Comparison of ENCODE assay signal across 1 cellular context in the genomic region with DNA sequence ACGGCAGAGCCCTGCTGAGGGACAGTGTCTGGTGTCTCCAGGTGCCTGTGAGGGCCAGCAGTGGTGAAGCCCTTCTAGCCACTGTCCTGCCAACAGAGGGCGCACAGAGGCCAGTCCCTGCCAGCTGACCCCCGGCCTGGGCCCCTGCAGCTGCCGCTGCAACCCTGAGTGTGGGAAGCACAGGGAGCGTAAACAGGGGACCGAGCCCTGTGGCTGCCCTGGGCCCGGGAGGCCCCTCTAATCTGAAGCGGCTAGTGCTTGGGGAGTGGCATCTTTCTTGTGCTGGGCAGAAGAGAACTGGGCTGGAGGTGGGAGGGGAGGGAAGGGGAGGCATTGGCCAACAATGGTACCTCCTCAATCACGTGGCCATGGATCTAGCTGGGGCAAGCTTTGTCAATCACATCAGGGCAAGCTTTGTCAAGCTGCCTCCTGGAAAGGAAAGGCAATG.
TF ChIP-seq lines count a peak whose summit lies in the region.

No MANE protein-coding gene starts in this region.

TF ChIP-seq in HEK293, 187 proteins besides CTCF, POLR2A, EP300 and RAD21 (continued from another document):
- TF ChIP-seq, protein P1, sequence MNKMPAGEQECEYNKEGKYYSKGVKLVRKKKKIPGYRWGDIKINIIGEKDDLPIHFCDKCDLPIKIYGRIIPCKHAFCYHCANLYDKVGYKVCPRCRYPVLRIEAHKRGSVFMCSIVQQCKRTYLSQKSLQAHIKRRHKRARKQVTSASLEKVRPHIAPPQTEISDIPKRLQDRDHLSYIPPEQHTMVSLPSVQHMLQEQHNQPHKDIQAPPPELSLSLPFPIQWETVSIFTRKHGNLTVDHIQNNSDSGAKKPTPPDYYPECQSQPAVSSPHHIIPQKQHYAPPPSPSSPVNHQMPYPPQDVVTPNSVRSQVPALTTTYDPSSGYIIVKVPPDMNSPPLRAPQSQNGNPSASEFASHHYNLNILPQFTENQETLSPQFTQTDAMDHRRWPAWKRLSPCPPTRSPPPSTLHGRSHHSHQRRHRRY (tag by site-specific recombination; IDR thresholded peaks at IDR 0.05), result no peak
- TF ChIP-seq PRDM1 (tag by site-specific recombination; IDR thresholded peaks at IDR 0.05) (no peak), ZNF394 (tag by site-specific recombination; IDR thresholded peaks at IDR 0.05; ENCODE audit: borderline replicate concordance) (no peak), ZNF621 (tag by site-specific recombination; IDR thresholded peaks at IDR 0.05) (no peak), GFI1B (tag by site-specific recombination; IDR thresholded peaks at IDR 0.05) (no peak), ZNF19 (tag by site-specific recombination; IDR thresholded peaks at IDR 0.05; ENCODE audit: low read depth) (no peak), ZNF529 (tag by site-specific recombination; IDR thresholded peaks at IDR 0.05; ENCODE audit: insufficient replicate concordance) (no peak), ZFHX2 (tag by site-specific recombination; conservative IDR thresholded peaks at IDR 0.05) (peak; percentile 32; the same call in 1 of the 2 replicates), ZNF660 (tag by site-specific recombination; IDR thresholded peaks at IDR 0.05) (peak; percentile 39; the same call in 1 of the 2 replicates), ZNF623 (tag by site-specific recombination; IDR thresholded peaks at IDR 0.05) (no peak), SP2 (tag by site-specific recombination; IDR thresholded peaks at IDR 0.05) (peak; percentile 36; the same call in 1 of the 2 replicates), ZNF747 (tag by site-specific recombination; IDR thresholded peaks at IDR 0.05) (no peak), ZNF341 (tag by site-specific recombination; IDR thresholded peaks at IDR 0.05; ENCODE audit: low read depth) (0 out of 2 replicates have a peak, but pooled peaks have one; percentile 47), ZNF707 (tag by site-specific recombination; IDR thresholded peaks at IDR 0.05) (no peak), ZXDB (tag by site-specific recombination; IDR thresholded peaks at IDR 0.05) (peak; percentile 91), ZNF677 (tag by site-specific recombination; IDR thresholded peaks at IDR 0.05) (no peak), ZNF404 (tag by site-specific recombination; IDR thresholded peaks at IDR 0.05) (no peak), SCRT1 (tag by site-specific recombination; IDR thresholded peaks at IDR 0.05; ENCODE audit: borderline replicate concordance) (no peak), ZNF138 (tag by site-specific recombination; IDR thresholded peaks at IDR 0.05; ENCODE audit: borderline replicate concordance) (no peak), ZNF292 (tag by site-specific recombination; IDR thresholded peaks at IDR 0.05; ENCODE audit: borderline replicate concordance, low read depth) (no peak), ZNF555 (tag by site-specific recombination; conservative IDR thresholded peaks at IDR 0.05) (no peak), GLI4 (tag by site-specific recombination; IDR thresholded peaks at IDR 0.05) (no peak), ZNF792 (tag by site-specific recombination; IDR thresholded peaks at IDR 0.05) (no peak), ZNF654 (tag by site-specific recombination; IDR thresholded peaks at IDR 0.05; ENCODE audit: low read depth) (peak; percentile 52), YY2 (tag by site-specific recombination; IDR thresholded peaks at IDR 0.05) (no peak)
- TF ChIP-seq, protein P2, sequence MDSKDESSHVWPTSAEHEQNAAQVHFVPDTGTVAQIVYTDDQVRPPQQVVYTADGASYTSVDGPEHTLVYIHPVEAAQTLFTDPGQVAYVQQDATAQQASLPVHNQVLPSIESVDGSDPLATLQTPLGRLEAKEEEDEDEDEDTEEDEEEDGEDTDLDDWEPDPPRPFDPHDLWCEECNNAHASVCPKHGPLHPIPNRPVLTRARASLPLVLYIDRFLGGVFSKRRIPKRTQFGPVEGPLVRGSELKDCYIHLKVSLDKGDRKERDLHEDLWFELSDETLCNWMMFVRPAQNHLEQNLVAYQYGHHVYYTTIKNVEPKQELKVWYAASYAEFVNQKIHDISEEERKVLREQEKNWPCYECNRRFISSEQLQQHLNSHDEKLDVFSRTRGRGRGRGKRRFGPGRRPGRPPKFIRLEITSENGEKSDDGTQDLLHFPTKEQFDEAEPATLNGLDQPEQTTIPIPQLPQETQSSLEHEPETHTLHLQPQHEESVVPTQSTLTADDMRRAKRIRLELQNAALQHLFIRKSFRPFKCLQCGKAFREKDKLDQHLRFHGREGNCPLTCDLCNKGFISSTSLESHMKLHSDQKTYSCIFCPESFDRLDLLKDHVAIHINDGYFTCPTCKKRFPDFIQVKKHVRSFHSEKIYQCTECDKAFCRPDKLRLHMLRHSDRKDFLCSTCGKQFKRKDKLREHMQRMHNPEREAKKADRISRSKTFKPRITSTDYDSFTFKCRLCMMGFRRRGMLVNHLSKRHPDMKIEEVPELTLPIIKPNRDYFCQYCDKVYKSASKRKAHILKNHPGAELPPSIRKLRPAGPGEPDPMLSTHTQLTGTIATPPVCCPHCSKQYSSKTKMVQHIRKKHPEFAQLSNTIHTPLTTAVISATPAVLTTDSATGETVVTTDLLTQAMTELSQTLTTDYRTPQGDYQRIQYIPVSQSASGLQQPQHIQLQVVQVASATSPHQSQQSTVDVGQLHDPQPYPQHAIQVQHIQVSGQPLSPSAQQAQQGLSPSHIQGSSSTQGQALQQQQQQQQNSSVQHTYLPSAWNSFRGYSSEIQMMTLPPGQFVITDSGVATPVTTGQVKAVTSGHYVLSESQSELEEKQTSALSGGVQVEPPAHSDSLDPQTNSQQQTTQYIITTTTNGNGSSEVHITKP (tag by site-specific recombination; IDR thresholded peaks at IDR 0.05), result peak; percentile 97
- TF ChIP-seq, protein P3, sequence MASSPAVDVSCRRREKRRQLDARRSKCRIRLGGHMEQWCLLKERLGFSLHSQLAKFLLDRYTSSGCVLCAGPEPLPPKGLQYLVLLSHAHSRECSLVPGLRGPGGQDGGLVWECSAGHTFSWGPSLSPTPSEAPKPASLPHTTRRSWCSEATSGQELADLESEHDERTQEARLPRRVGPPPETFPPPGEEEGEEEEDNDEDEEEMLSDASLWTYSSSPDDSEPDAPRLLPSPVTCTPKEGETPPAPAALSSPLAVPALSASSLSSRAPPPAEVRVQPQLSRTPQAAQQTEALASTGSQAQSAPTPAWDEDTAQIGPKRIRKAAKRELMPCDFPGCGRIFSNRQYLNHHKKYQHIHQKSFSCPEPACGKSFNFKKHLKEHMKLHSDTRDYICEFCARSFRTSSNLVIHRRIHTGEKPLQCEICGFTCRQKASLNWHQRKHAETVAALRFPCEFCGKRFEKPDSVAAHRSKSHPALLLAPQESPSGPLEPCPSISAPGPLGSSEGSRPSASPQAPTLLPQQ (tag by site-specific recombination; IDR thresholded peaks at IDR 0.05), result peak; percentile 52; the same call in 1 of the 2 replicates
- TF ChIP-seq, protein P4, sequence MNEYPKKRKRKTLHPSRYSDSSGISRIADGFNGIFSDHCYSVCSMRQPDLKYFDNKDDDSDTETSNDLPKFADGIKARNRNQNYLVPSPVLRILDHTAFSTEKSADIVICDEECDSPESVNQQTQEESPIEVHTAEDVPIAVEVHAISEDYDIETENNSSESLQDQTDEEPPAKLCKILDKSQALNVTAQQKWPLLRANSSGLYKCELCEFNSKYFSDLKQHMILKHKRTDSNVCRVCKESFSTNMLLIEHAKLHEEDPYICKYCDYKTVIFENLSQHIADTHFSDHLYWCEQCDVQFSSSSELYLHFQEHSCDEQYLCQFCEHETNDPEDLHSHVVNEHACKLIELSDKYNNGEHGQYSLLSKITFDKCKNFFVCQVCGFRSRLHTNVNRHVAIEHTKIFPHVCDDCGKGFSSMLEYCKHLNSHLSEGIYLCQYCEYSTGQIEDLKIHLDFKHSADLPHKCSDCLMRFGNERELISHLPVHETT (tag by site-specific recombination; IDR thresholded peaks at IDR 0.05), result no peak
